ENCODE assay signal across 1 cellular context in genomic region chr2:72271766-72272615, GRCh38.
TF ChIP-seq lines count a peak whose summit lies in the region.

No MANE protein-coding gene starts in this region.

TF ChIP-seq in SK-N-SH treated with all-trans-retinoic acid at 6 μM for 48 hours, 23 proteins besides CTCF, POLR2A, EP300 and RAD21 (continued from another document):
- TF ChIP-seq TOX (CRISPR knock-in tag; IDR thresholded peaks at IDR 0.05; ENCODE audit: borderline replicate concordance): peak; percentile 72; the same call in 1 of the 2 replicates
- TF ChIP-seq ZFP30 (CRISPR knock-in tag; IDR thresholded peaks at IDR 0.05): no peak
- no peak; the same call in none of the 2 replicates for TF ChIP-seq CREB5 (CRISPR knock-in tag; IDR thresholded peaks at IDR 0.05; ENCODE audit: low read depth)
- no peak; the same call in none of the 2 replicates for TF ChIP-seq ZFP3 (CRISPR knock-in tag; IDR thresholded peaks at IDR 0.05)
- TF ChIP-seq ESRRG (CRISPR knock-in tag; IDR thresholded peaks at IDR 0.05): peak; percentile 49; the same call in 1 of the 2 replicates
- TF ChIP-seq, protein P1, sequence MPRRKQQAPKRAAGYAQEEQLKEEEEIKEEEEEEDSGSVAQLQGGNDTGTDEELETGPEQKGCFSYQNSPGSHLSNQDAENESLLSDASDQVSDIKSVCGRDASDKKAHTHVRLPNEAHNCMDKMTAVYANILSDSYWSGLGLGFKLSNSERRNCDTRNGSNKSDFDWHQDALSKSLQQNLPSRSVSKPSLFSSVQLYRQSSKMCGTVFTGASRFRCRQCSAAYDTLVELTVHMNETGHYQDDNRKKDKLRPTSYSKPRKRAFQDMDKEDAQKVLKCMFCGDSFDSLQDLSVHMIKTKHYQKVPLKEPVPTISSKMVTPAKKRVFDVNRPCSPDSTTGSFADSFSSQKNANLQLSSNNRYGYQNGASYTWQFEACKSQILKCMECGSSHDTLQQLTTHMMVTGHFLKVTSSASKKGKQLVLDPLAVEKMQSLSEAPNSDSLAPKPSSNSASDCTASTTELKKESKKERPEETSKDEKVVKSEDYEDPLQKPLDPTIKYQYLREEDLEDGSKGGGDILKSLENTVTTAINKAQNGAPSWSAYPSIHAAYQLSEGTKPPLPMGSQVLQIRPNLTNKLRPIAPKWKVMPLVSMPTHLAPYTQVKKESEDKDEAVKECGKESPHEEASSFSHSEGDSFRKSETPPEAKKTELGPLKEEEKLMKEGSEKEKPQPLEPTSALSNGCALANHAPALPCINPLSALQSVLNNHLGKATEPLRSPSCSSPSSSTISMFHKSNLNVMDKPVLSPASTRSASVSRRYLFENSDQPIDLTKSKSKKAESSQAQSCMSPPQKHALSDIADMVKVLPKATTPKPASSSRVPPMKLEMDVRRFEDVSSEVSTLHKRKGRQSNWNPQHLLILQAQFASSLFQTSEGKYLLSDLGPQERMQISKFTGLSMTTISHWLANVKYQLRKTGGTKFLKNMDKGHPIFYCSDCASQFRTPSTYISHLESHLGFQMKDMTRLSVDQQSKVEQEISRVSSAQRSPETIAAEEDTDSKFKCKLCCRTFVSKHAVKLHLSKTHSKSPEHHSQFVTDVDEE (CRISPR knock-in tag; IDR thresholded peaks at IDR 0.05): peak; percentile 91
- TF ChIP-seq BACH2 (CRISPR knock-in tag; IDR thresholded peaks at IDR 0.05; ENCODE audit: borderline replicate concordance): no peak
- TF ChIP-seq ISL1 (CRISPR knock-in tag; IDR thresholded peaks at IDR 0.05): peak; percentile 88
- peak; percentile 92 for TF ChIP-seq CSDC2 (CRISPR knock-in tag; IDR thresholded peaks at IDR 0.05)
- TF ChIP-seq, protein P2, sequence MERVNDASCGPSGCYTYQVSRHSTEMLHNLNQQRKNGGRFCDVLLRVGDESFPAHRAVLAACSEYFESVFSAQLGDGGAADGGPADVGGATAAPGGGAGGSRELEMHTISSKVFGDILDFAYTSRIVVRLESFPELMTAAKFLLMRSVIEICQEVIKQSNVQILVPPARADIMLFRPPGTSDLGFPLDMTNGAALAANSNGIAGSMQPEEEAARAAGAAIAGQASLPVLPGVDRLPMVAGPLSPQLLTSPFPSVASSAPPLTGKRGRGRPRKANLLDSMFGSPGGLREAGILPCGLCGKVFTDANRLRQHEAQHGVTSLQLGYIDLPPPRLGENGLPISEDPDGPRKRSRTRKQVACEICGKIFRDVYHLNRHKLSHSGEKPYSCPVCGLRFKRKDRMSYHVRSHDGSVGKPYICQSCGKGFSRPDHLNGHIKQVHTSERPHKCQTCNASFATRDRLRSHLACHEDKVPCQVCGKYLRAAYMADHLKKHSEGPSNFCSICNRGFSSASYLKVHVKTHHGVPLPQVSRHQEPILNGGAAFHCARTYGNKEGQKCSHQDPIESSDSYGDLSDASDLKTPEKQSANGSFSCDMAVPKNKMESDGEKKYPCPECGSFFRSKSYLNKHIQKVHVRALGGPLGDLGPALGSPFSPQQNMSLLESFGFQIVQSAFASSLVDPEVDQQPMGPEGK (CRISPR knock-in tag; IDR thresholded peaks at IDR 0.05; ENCODE audit: borderline replicate concordance): 0 out of 2 replicates have a peak, but pooled peaks have one; percentile 31
- TF ChIP-seq ZNF565 (CRISPR knock-in tag; conservative IDR thresholded peaks at IDR 0.05; ENCODE audit: low read depth): no peak
- 0 out of 2 replicates have a peak, but pooled peaks have one; percentile 24 for TF ChIP-seq ARNTL (CRISPR knock-in tag; IDR thresholded peaks at IDR 0.05; ENCODE audit: borderline replicate concordance, low read depth)
- TF ChIP-seq TCF4 (CRISPR knock-in tag; IDR thresholded peaks at IDR 0.05; ENCODE audit: borderline replicate concordance): peak; percentile 77
- 0 out of 2 replicates have a peak, but pooled peaks have one; percentile 26 for TF ChIP-seq POU6F1 (CRISPR knock-in tag; IDR thresholded peaks at IDR 0.05; ENCODE audit: borderline replicate concordance, low read depth)
- TF ChIP-seq RARB (CRISPR knock-in tag; IDR thresholded peaks at IDR 0.05): peak; percentile 31; the same call in 1 of the 2 replicates
- TF ChIP-seq PPARA (CRISPR knock-in tag; IDR thresholded peaks at IDR 0.05; ENCODE audit: borderline replicate concordance): no peak
- TF ChIP-seq SNAI2 (CRISPR knock-in tag; IDR thresholded peaks at IDR 0.05): peak; percentile 86
- peak; percentile 75 for TF ChIP-seq ZC3H10 (CRISPR knock-in tag; IDR thresholded peaks at IDR 0.05)
- TF ChIP-seq CSRNP3 (CRISPR knock-in tag; IDR thresholded peaks at IDR 0.05): peak; percentile 34; the same call in 1 of the 2 replicates
- peak; percentile 43; the same call in 1 of the 2 replicates for TF ChIP-seq GLIS3 (CRISPR knock-in tag; IDR thresholded peaks at IDR 0.05)
- TF ChIP-seq ZNF70 (CRISPR knock-in tag; IDR thresholded peaks at IDR 0.05): peak; percentile 47; the same call in 1 of the 2 replicates
